9 cellular contexts compared by ENCODE assay signal in the genomic region with DNA sequence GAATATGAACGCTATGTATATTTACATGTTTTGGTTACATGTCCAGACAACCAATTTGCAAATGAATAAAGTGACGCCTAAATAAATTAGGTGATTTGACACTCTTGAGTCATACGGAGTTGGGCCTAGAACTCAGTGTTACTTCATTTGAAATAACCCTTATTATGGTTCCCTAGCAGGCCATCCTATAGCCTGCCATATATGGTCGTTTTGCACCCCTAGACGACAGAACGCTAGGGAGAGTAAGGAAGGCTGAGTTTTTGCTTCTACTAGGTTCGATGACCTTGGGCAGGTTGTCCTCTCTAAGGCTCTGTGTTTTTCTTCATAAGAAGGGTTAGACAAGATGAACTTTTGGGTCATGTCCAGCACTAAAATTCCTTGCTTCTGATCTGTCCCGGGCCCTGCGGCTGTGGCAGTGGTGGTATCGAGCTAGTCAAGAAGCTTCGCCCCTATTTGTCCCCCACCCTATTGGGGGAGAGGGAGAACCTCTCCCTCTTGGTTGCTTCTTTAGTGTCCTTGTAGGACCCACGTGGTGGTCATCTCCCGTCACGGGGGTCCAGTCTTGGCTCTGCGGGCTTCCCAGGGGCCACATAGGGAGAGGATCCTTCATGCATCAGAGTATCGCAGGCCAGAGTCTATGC. TPM values are rescaled to one million over a fixed set of nuclear protein-coding genes. Genes with fewer than 3 reads are reported as not detected.
DNase-seq lines count a peak whose midpoint lies in the region; ATAC-seq and TF ChIP-seq lines count a peak whose summit lies in the region.
"Had no signal": no experiment of that assay in that cellular context is flagged by ENCODE, and none has a peak within 500 bp of the region (broad histone marks: within the 10 kb centered on the region; RNA-seq: fewer than 3 reads in every experiment).

No MANE protein-coding gene starts in this region.

- H3K9me3 ChIP-seq in DND-41 (ENCODE audit: insufficient read depth, low read length, severe bottlenecking) = no peaks in the 10 kb centered on the region
- no peaks in the 10 kb centered on the region for H3K9me3 ChIP-seq in OCI-LY7 (ENCODE audit: low read length)
- no peaks in the 10 kb centered on the region for H3K9me3 ChIP-seq in prostate gland

- peak overlapping the region in 1 of 2 experiments; percentile 65; a peak in 2 of 4 replicates for H3K4me3 ChIP-seq in DND-41 (ENCODE audit: low read depth in 1 of 2, low read length in 2 of 2)
- peak overlapping the region; percentile 21 for H3K4me3 ChIP-seq in OCI-LY7 (ENCODE audit: low read depth, low read length, poor library complexity, severe bottlenecking)
- H3K4me3 ChIP-seq in fibroblast of the aortic adventitia (ENCODE audit: low read depth, low read length) = peak overlapping the region; percentile 41
- no peak overlapping the region for H3K4me3 ChIP-seq in prostate gland

- no peaks in the 10 kb centered on the region for H3K9me2 ChIP-seq in OCI-LY7 (ENCODE audit: insufficient read depth, low read length)

- POLR2A ChIA-PET in OCI-LY7 (lab: Charles Lee) = interaction anchor here (1.4 kb wide), 1 partner anchor 27 kb away, joined by 7 read pairs; no protein-coding TSS in a partner anchor

- no peaks in the 10 kb centered on the region for H3K36me3 ChIP-seq in DND-41 (ENCODE audit: insufficient read depth, low read length)
- no peaks in the 10 kb centered on the region for H3K36me3 ChIP-seq in OCI-LY7 (ENCODE audit: insufficient read depth, low read length)
- H3K36me3 ChIP-seq in prostate gland = no peaks in the 10 kb centered on the region

- 86% methylated on average over 16 of the region's 16 CpGs for WGBS in prostate gland

- H3K4me1 ChIP-seq in DND-41 (ENCODE audit: insufficient read depth, low read length) (peaks cover 42% of the 10 kb centered on the region), OCI-LY7 (ENCODE audit: insufficient read depth, low read length, poor library complexity, severe bottlenecking) (peaks cover 34% of the 10 kb centered on the region), prostate gland (replicated peaks) (no peaks in the 10 kb centered on the region)

- peaks cover 43% of the 10 kb centered on the region for H3K79me2 ChIP-seq in DND-41 (ENCODE audit: insufficient read depth, low read length)
- H3K79me2 ChIP-seq in OCI-LY7 (ENCODE audit: insufficient read depth, low read depth, low read length) = peaks cover 40% of the 10 kb centered on the region; the same call in 1 of the 2 replicates

- H3K27ac ChIP-seq in DND-41 (ENCODE audit: low read length) (peak overlapping the region; percentile 12; the same call in 1 of the 2 replicates), OCI-LY7 (ENCODE audit: low read depth, low read length, poor library complexity, severe bottlenecking) (no peak overlapping the region), prostate gland (peak overlapping the region; percentile 60 to 66)

- H3K4me2 ChIP-seq in DND-41 (ENCODE audit: insufficient read depth, low read length) = peak overlapping the region; percentile 82
- peak overlapping the region; percentile 38 for H3K4me2 ChIP-seq in OCI-LY7 (ENCODE audit: low read length)

- H3K9ac ChIP-seq in DND-41 (ENCODE audit: low read depth, low read length) = no peak overlapping the region

- CTCF ChIA-PET in OCI-LY7 (lab: Charles Lee; ENCODE audit: unreplicated experiment) = no interaction called here

- H2AFZ ChIP-seq in DND-41 (ENCODE audit: low read depth, low read length) (peak overlapping the region; percentile 62), OCI-LY7 (ENCODE audit: low read length) (peak overlapping the region; percentile 72)

- no peak for ATAC-seq in DND-41 (ENCODE audit: insufficient read depth, low read depth)

- no TSS peak for BruUV-seq in OCI-LY7 (replicated peaks; lab: Mats Ljungman, UMichigan)

- intact Hi-C loops in OCI-LY7 (cut with micrococcal nuclease; ENCODE audit: unreplicated experiment) = loop anchor here (1.0 kb wide), 1 partner anchor 35 kb away; no protein-coding TSS in a partner anchor
- intact Hi-C loops in prostate gland (cut with DNase I) = no loop called here

- no peaks in the 10 kb centered on the region for H3K27me3 ChIP-seq in DND-41 (ENCODE audit: insufficient read depth, low read length, poor library complexity)
- H3K27me3 ChIP-seq in prostate gland (replicated peaks; ENCODE audit: insufficient read depth) = no peaks in the 10 kb centered on the region

- no peak for TF ChIP-seq POLR2A in prostate gland (IDR thresholded peaks at IDR 0.05)

- TF ChIP-seq CTCF in DND-41 (IDR thresholded peaks at IDR 0.05; ENCODE audit: borderline replicate concordance, extremely low read depth, low read length, poor library complexity, severe bottlenecking) (no peak), OCI-LY7 (conservative IDR thresholded peaks at IDR 0.05; ENCODE audit: low read length) (no peak), fibroblast of the aortic adventitia (IDR thresholded peaks at IDR 0.05; ENCODE audit: insufficient read depth, low read length) (no peak), prostate gland (IDR thresholded peaks at IDR 0.05) (no peak)

- DNase-seq in DND-41 = no peak
- no peak for DNase-seq in OCI-LY7 (ENCODE audit: low spot score)
- DNase-seq in fibroblast of the aortic adventitia (ENCODE audit: low read depth) = no peak
- DNase-seq in prostate gland (ENCODE audit: low spot score) = no peak
- no peak for DNase-seq in NCI-H345 (lab: John Stamatoyannopoulos, UW)
- DNase-seq in inferior parietal cortex (ENCODE audit: extremely low spot score) = no peak
- no peak for DNase-seq in NCI-H226
- no peak for DNase-seq in globus pallidus (ENCODE audit: low spot score)
- DNase-seq: cortex of kidney had no signal

- no peaks in the 10 kb centered on the region for H4K20me1 ChIP-seq in DND-41 (ENCODE audit: insufficient read depth, low read length)
- H4K20me1 ChIP-seq in OCI-LY7 (ENCODE audit: insufficient read depth, low read length) = peaks cover 9% of the 10 kb centered on the region; the same call in 1 of the 2 replicates

RNA-seq across cellular contexts. Expression of a gene that starts 0.6 kb away (rescaled TPM):
- 36.6 and 37.1 TPM in 2 replicates for total RNA-seq in OCI-LY7 (2014; rRNA removed; shearing (Covaris generic))
- total RNA-seq in OCI-LY7 (2022) (43.2 and 47.7 TPM in 2 replicates), fibroblast of the aortic adventitia (ENCODE audit: low replicate concordance) (49.9 and 50.9 TPM in 2 replicates), prostate gland (10 to 100 TPM; 26.3 to 38.2 TPM)

Comparison
In these comparisons a context has a peak if more than half of its experiments do, and no peak if none do; other contexts are left out.
1. H3K4me3 ChIP-seq: peak in OCI-LY7 (single experiment) and fibroblast of the aortic adventitia (single experiment); none in prostate gland (0 of 2).